Comparison of ENCODE assay signal across 8 cellular contexts in the genomic region with DNA sequence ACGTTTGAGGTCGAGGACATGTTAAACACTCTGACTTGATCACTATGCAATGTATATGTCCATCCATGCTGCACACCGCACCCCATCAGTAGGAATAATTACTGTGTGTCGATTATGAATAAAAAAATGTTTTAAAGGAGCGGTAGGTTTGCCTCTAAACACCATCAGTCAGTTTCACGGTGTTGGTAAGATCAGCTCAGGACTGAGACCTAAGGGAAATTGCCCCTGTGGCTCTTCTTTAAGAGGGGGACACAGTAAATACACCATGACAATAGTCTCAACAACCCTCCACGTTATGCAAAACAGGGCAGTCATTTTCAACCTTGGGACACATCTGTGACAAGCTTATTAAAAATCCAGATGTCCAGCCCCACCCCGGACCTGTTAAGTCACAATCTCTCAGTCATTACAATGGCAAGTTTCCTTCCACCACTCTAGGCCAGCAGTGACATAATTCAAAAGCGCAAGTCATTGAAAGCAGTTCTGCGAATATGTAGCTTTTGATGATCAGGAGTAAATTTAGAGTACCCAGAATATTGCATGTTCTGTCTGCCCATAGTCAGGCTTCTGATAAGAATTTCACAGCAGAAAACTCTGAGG. TPM values are rescaled to one million over a fixed set of nuclear protein-coding genes. Genes with fewer than 3 reads are reported as not detected.
DNase-seq lines count a peak whose midpoint lies in the region; ATAC-seq and TF ChIP-seq lines count a peak whose summit lies in the region.

No MANE protein-coding gene starts in this region.

- H3K9me3 ChIP-seq in Panc1 (ENCODE audit: control insufficient read depth, insufficient read depth, low read depth, low read length) (no peaks in the 10 kb centered on the region), neutrophil (no peaks in the 10 kb centered on the region)

- TF ChIP-seq CTCF in GM10248 (IDR thresholded peaks at IDR 0.05; ENCODE audit: control extremely low read depth, extremely low read depth, low read depth, missing control alignments) (no peak), Panc1 (IDR thresholded peaks at IDR 0.05) (no peak), epithelial cell of proximal tubule (conservative IDR thresholded peaks at IDR 0.05; ENCODE audit: low read depth, low read length) (no peak), neutrophil (IDR thresholded peaks at IDR 0.05) (no peak), GM13976 (IDR thresholded peaks at IDR 0.05; ENCODE audit: borderline replicate concordance, control extremely low read depth, extremely low read depth, insufficient read depth, missing control alignments) (no peak)

- peak overlapping the region; percentile 76 for H3K27ac ChIP-seq in Panc1 (ENCODE audit: low read length)
- no peak overlapping the region for H3K27ac ChIP-seq in neutrophil

- no peaks in the 10 kb centered on the region for H3K27me3 ChIP-seq in Panc1 (ENCODE audit: control insufficient read depth, insufficient read depth, low read length)
- no peaks in the 10 kb centered on the region for H3K27me3 ChIP-seq in neutrophil

- no TSS peak for BruUV-seq in Panc1 (replicated peaks; lab: Mats Ljungman, UMichigan)

- in situ Hi-C loops in Panc1 (cut with HindIII; ENCODE audit: low pct_unique_long_range_greater_than_20kb, low sequenced_read_pairs): no loop called here
- in situ Hi-C loops in GM13976 (cut with MboI; ENCODE audit: low sequenced_read_pairs, unreplicated experiment): no loop called here

- CTCF ChIA-PET in GM10248 (lab: Yijun Ruan, JAX) (interaction anchor here (0.8 to 12.8 kb wide), 14 partner anchors 8 to 60 kb away, joined by 3 to 169 read pairs (median 8); partner anchors contain the start of genes CENPN and CMC2), Panc1 (lab: Charles Lee) (no interaction called here)

- DNase-seq in GM10248 (ENCODE audit: extremely low spot score) (peak; percentile 12), Panc1 (ENCODE audit: low read depth, low spot score) (no peak), epithelial cell of proximal tubule (ENCODE audit: low read depth) (no peak), GM13976 (ENCODE audit: low spot score) (no peak), kidney glomerular epithelial cell (lab: John Stamatoyannopoulos, UW) (no peak)

- intact Hi-C loops in Panc1 (cut with micrococcal nuclease; ENCODE audit: unreplicated experiment): loop anchor here (10.0 kb wide), 1 partner anchor 698 kb away; no protein-coding TSS in a partner anchor

- H3K4me1 ChIP-seq in Panc1 (ENCODE audit: control insufficient read depth, insufficient read depth, low read length) (no peaks in the 10 kb centered on the region; the same call in 1 of the 2 replicates), neutrophil (ENCODE audit: control insufficient read depth in 1 of 2, insufficient read depth in 1 of 2, low read depth in 1 of 2, low read length in 1 of 2) (peaks cover 15% of the 10 kb centered on the region in 2 experiments)

- ATAC-seq in Panc1 (no peak), GM21723 (IDR thresholded peaks at IDR 0.05; ENCODE audit: unreplicated experiment) (no peak), HG03280 (IDR thresholded peaks at IDR 0.05; ENCODE audit: unreplicated experiment) (no peak)

- POLR2A ChIA-PET in GM10248 (lab: Yijun Ruan, JAX) (interaction anchor here (1.5 kb wide), 1 partner anchor 712 kb away, joined by 4 read pairs; no protein-coding TSS in a partner anchor), Panc1 (lab: Charles Lee) (interaction anchor here (0.6 kb wide), 2 partner anchors 150 to 1131 kb away, joined by 3 to 4 read pairs; no protein-coding TSS in a partner anchor)

- H3K4me3 ChIP-seq in Panc1 (ENCODE audit: low read depth in 2 of 2, low read length in 2 of 2): peak overlapping the region; percentile 70 to 74
- H3K4me3 ChIP-seq in epithelial cell of proximal tubule (ENCODE audit: low read depth, low read length): peak overlapping the region; percentile 78
- peak overlapping the region; percentile 65 to 69 for H3K4me3 ChIP-seq in neutrophil (ENCODE audit: low read depth in 1 of 2, low read length in 1 of 2)

- H3K36me3 ChIP-seq in Panc1 (ENCODE audit: control insufficient read depth, insufficient read depth, low read length) (peaks cover 8% of the 10 kb centered on the region), neutrophil (peaks cover 11% of the 10 kb centered on the region)

RNA-seq across cellular contexts. Expression of gene ATMIN, which starts 1.2 kb away (rescaled TPM):
- total RNA-seq in Panc1 (2021; ENCODE audit: unreplicated experiment) (28.4 TPM), epithelial cell of proximal tubule (21.2 and 30.5 TPM in 2 replicates)
- 14.1 TPM for polyA plus RNA-seq in Panc1 (2012; ENCODE audit: insufficient read length)

RNA-seq across cellular contexts. Expression of gene CENPN, which starts 29.8 kb away (rescaled TPM):
- total RNA-seq in Panc1 (2021; ENCODE audit: unreplicated experiment): 56.6 TPM
- polyA plus RNA-seq in Panc1 (2012; ENCODE audit: insufficient read length): 22.7 TPM
- total RNA-seq in epithelial cell of proximal tubule: 49.2 and 91.8 TPM in 2 replicates

RNA-seq across cellular contexts. Expression of gene CMC2, which starts 30.2 kb away (rescaled TPM):
- total RNA-seq in Panc1 (2021; ENCODE audit: unreplicated experiment) (82.0 TPM), epithelial cell of proximal tubule (96.3 and 114 TPM in 2 replicates)
- 60.1 TPM for polyA plus RNA-seq in Panc1 (2012; ENCODE audit: insufficient read length)

RNA-seq across cellular contexts. Expression of gene C16orf46, which starts 40.2 kb away (rescaled TPM):
- 1.2 TPM for total RNA-seq in Panc1 (2021; ENCODE audit: unreplicated experiment)
- 0.84 TPM for polyA plus RNA-seq in Panc1 (2012; ENCODE audit: insufficient read length)
- 0.22 and 0.35 TPM in 2 replicates for total RNA-seq in epithelial cell of proximal tubule

RNA-seq across cellular contexts. Expression of gene GCSH, which starts 59.3 kb away (rescaled TPM):
- total RNA-seq in Panc1 (2021; ENCODE audit: unreplicated experiment) (36.6 TPM), epithelial cell of proximal tubule (38.7 and 49.1 TPM in 2 replicates)
- 21.8 TPM for polyA plus RNA-seq in Panc1 (2012; ENCODE audit: insufficient read length)
